Comparison of ENCODE assay signal across 3 cellular contexts in genomic region chr19:28685077-28685476, GRCh38.
DNase-seq lines count a peak whose midpoint lies in the region; ATAC-seq, FAIRE-seq and TF ChIP-seq lines count a peak whose summit lies in the region.
"Not testable (repeated sequence)": the region's sequence is repeated elsewhere in the genome, so short reads cannot be mapped to it uniquely, and the experiment has no call there.

No MANE protein-coding gene starts in this region.

- not testable (repeated sequence) for ATAC-seq in K562

- H3K27me3 ChIP-seq in K562 (ENCODE audit: control insufficient read depth in 2 of 2, insufficient read depth in 2 of 2, low read length in 2 of 2): not testable (repeated sequence)

- in situ Hi-C loops in K562 (cut with MboI): not testable (repeated sequence)

- BruUV-seq in K562 (replicated peaks; lab: Mats Ljungman, UMichigan): not testable (repeated sequence)

- not testable (repeated sequence) for TF ChIP-seq CTCF in HEK293 (tag by site-specific recombination; IDR thresholded peaks at IDR 0.05); K562 (IDR thresholded peaks at IDR 0.05 in 2 of 3, conservative IDR thresholded peaks at IDR 0.05 in 1 of 3; ENCODE audit: insufficient read depth in 2 of 3, low read depth in 1 of 3, low read length in 3 of 3)

- intact Hi-C loops in K562 (cut with micrococcal nuclease): not testable (repeated sequence)

- POLR2A ChIA-PET in HEK293 (lab: Yijun Ruan, JAX); K562 (lab: Yijun Ruan, JAX): not testable (repeated sequence)

- not testable (repeated sequence) for H2AFZ ChIP-seq in K562 (ENCODE audit: low read depth, low read length)

- H3K4me2 ChIP-seq in K562 (ENCODE audit: insufficient read depth, low read length): not testable (repeated sequence)

- WGBS in K562 (ENCODE audit: insufficient coverage, low coverage, missing lambda C conversion rate): 27% methylated on average over 3 of the region's 4 CpGs

- TF ChIP-seq POLR2A in K562 (conservative IDR thresholded peaks at IDR 0.05): not testable (repeated sequence)

- H3K9me3 ChIP-seq in HEK293 (ENCODE audit: control insufficient read depth, insufficient read depth, low read depth, low read length); K562 (replicated peaks; ENCODE audit: control insufficient read depth, insufficient read depth, low read depth, low read length): not testable (repeated sequence)

- DNase-seq in K562 (ENCODE audit: extremely low read depth in 1 of 4, low spot score in 3 of 4); urothelium cell line (ENCODE audit: low spot score): not testable (repeated sequence)

- FAIRE-seq in K562 (lab: Jason Lieb, UNC): not testable (repeated sequence)
- peak; percentile 66 for FAIRE-seq in urothelium cell line (lab: Jason Lieb, UNC)

- H3K27ac ChIP-seq in HEK293 (ENCODE audit: extremely low read depth, low read depth, low read length); K562 (ENCODE audit: extremely low read depth, low read depth, low read length): not testable (repeated sequence)

- H3K9me1 ChIP-seq in K562 (ENCODE audit: control insufficient read depth, insufficient read depth, low read length): not testable (repeated sequence)

- not testable (repeated sequence) for H3K79me2 ChIP-seq in K562 (ENCODE audit: control insufficient read depth, insufficient read depth, low read length)

- not testable (repeated sequence) for TF ChIP-seq EP300 in K562 (IDR thresholded peaks at IDR 0.05; ENCODE audit: low read length)

- H3K36me3 ChIP-seq in HEK293 (ENCODE audit: control insufficient read depth in 2 of 2, insufficient read depth in 1 of 2, low read length in 2 of 2): peaks cover 0 to 52% of the 10 kb centered on the region in 2 experiments; a peak in 2 of 3 replicates
- H3K36me3 ChIP-seq in K562 (ENCODE audit: control insufficient read depth, insufficient read depth, low read length): not testable (repeated sequence)

- CTCF ChIA-PET in HEK293 (lab: Yijun Ruan, JAX); K562 (lab: Yijun Ruan, JAX; ENCODE audit: low intra/inter-chr PET ratio): not testable (repeated sequence)

- H3K4me3 ChIP-seq in HEK293 (ENCODE audit: low read depth, low read length); K562: not testable (repeated sequence)

- not testable (repeated sequence) for H3K4me1 ChIP-seq in HEK293 (ENCODE audit: control insufficient read depth, insufficient read depth, low read length); K562 (replicated peaks in 1 of 2; ENCODE audit: control insufficient read depth in 2 of 2, insufficient read depth in 2 of 2, low read length in 2 of 2)

- H4K20me1 ChIP-seq in K562 (replicated peaks; ENCODE audit: control insufficient read depth, insufficient read depth, low read length): not testable (repeated sequence)

- H3K9ac ChIP-seq in K562 (ENCODE audit: insufficient read depth in 1 of 2, low read depth in 2 of 2, low read length in 2 of 2): not testable (repeated sequence)

- not testable (repeated sequence) for TF ChIP-seq RAD21 in K562 (CRISPR knock-in tag; conservative IDR thresholded peaks at IDR 0.05 in 1 of 2, IDR thresholded peaks at IDR 0.05 in 1 of 2)

TF ChIP-seq in HEK293, 187 proteins besides CTCF, POLR2A, EP300 and RAD21:
- TF ChIP-seq ZNF202 (tag by site-specific recombination; IDR thresholded peaks at IDR 0.05; ENCODE audit: borderline replicate concordance): peak; percentile 31; the same call in 1 of the 2 replicates
- TF ChIP-seq ZNF580 (tag by site-specific recombination; IDR thresholded peaks at IDR 0.05): 0 out of 2 replicates have a peak, but pooled peaks have one; percentile 33
- TF ChIP-seq ZNF146 (tag by site-specific recombination; IDR thresholded peaks at IDR 0.05): peak; percentile 98
- TF ChIP-seq ZNF280D (tag by site-specific recombination; IDR thresholded peaks at IDR 0.05): peak; percentile 90

TF ChIP-seq in K562, 482 proteins besides CTCF, POLR2A, EP300 and RAD21:
- TF ChIP-seq ZNF146 (CRISPR knock-in tag; IDR thresholded peaks at IDR 0.05; ENCODE audit: unreplicated experiment) (peak; percentile 66), BCOR (IDR thresholded peaks at IDR 0.05) (peak; percentile 43; the same call in 1 of the 2 replicates)
